ENCODE assay signal across 19 cellular contexts in the genomic region with DNA sequence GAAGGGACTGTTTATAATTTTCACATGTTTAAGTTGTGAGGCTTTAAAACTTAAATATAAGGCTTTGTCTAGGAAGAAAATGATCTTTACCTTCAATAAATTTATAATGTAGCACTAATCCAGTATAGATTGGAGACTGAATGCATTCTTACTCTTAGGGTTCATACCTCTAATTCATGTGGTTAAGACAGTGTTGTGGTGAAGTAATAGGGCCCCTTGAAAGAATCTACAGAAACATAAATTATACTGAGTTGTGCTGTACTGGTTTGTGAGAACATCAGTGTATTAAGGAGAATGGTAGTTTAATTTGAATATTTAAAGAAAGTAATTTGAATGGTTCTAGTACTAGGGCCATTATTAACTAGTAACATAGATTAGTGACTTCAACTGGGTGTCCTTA. TPM values are rescaled to one million over a fixed set of nuclear protein-coding genes. Genes with fewer than 3 reads are reported as not detected.
DNase-seq lines count a peak whose midpoint lies in the region; ATAC-seq, FAIRE-seq and TF ChIP-seq lines count a peak whose summit lies in the region.
"Had no signal": no experiment of that assay in that cellular context is flagged by ENCODE, and none has a peak within 500 bp of the region (broad histone marks: within the 10 kb centered on the region; RNA-seq: fewer than 3 reads in every experiment).

No MANE protein-coding gene starts in this region.

- TF ChIP-seq CTCF in activated B cell treated with CpG ODN at 0.5 μM for 24 hours (IDR thresholded peaks at IDR 0.05) = no peak
- no peak for TF ChIP-seq CTCF in gastrocnemius medialis (IDR thresholded peaks at IDR 0.05 in 4 of 5, conservative IDR thresholded peaks at IDR 0.05 in 1 of 5)
- TF ChIP-seq CTCF in kidney (IDR thresholded peaks at IDR 0.05; ENCODE audit: borderline replicate concordance, extremely low read depth, insufficient read depth) = no peak

- CTCF ChIA-PET in activated B cell treated with CpG ODN at 0.5 μM for 24 hours (lab: Charles Lee) = no interaction called here

- H3K36me3 ChIP-seq in gastrocnemius medialis (peaks cover 0 to 27% of the 10 kb centered on the region in 2 donors), kidney (ENCODE audit: control insufficient read depth in 1 of 2, insufficient read depth in 2 of 2, low read length in 2 of 2) (peaks cover 24 to 49% of the 10 kb centered on the region in 2 donors)

- intact Hi-C loops in activated B cell treated with CpG ODN at 0.5 μM for 24 hours (cut with micrococcal nuclease) = no loop called here
- intact Hi-C loops in gastrocnemius medialis (cut with DNase I; ENCODE audit: low total_unique reads) = loop anchor here (5.0 to 10.0 kb wide), 2 partner anchors 53 to 220 kb away; partner anchors contain the start of gene LITAFD
- intact Hi-C loops in kidney (cut with DNase I) = no loop called here

- POLR2A ChIA-PET in activated B cell treated with CpG ODN at 0.5 μM for 24 hours (lab: Charles Lee) = no interaction called here

- no peaks in the 10 kb centered on the region for H3K27me3 Mint-ChIP-seq in activated T-cell treated with anti-CD3 and anti-CD28 coated beads, Interleukin-2, amount 50 U/mL, for 72 hours (ENCODE audit: low read depth)
- H3K27me3 Mint-ChIP-seq in activated B cell treated with CpG ODN at 0.5 μM for 24 hours = no peaks in the 10 kb centered on the region
- H3K27me3 Mint-ChIP-seq: brain had no signal

- H3K9ac ChIP-seq in kidney (ENCODE audit: low read length in 2 of 2) = no peak overlapping the region
- H3K9ac ChIP-seq: SK-N-SH had no signal

- no peaks in the 10 kb centered on the region for H3K9me3 Mint-ChIP-seq in activated T-cell treated with anti-CD3 and anti-CD28 coated beads, Interleukin-2, amount 50 U/mL, for 72 hours
- H3K9me3 Mint-ChIP-seq in activated B cell treated with CpG ODN at 0.5 μM for 24 hours = no peaks in the 10 kb centered on the region
- H3K9me3 Mint-ChIP-seq: brain had no signal

- in situ Hi-C loops in gastrocnemius medialis (cut with MboI; ENCODE audit: low sequenced_read_pairs in 4 of 4) = no loop called here

- FAIRE-seq in GM12892 (lab: Jason Lieb, UNC) = no peak
- FAIRE-seq in kidney (lab: Jason Lieb, UNC) = no peak
- FAIRE-seq: keratinocyte had no signal

- peak overlapping the region; percentile 90 for H3K27ac Mint-ChIP-seq in activated T-cell treated with anti-CD3 and anti-CD28 coated beads, Interleukin-2, amount 50 U/mL, for 72 hours
- peak overlapping the region; percentile 65 for H3K27ac Mint-ChIP-seq in activated B cell treated with CpG ODN at 0.5 μM for 24 hours

- H3K4me3 ChIP-seq in gastrocnemius medialis (no peak overlapping the region), kidney (ENCODE audit: low read length in 2 of 2) (no peak overlapping the region)
- H3K4me3 ChIP-seq: heart left ventricle, Peyer's patch, right atrium auricular region had no signal

- TF ChIP-seq POLR2A in gastrocnemius medialis (IDR thresholded peaks at IDR 0.05) = no peak
- no peak for TF ChIP-seq POLR2A in GM12892 (IDR thresholded peaks at IDR 0.05; ENCODE audit: low read depth, low read length)

- peak overlapping the region; percentile 85 for H3K27ac ChIP-seq in epithelial cell of prostate
- peak overlapping the region in 3 of 4 donors; percentile 71 to 79 (median 75) for H3K27ac ChIP-seq in gastrocnemius medialis
- H3K27ac ChIP-seq in kidney (ENCODE audit: low read depth in 2 of 2, low read length in 2 of 2) = no peak overlapping the region
- H3K27ac ChIP-seq: heart left ventricle, Peyer's patch, right atrium auricular region had no signal

- peaks cover 23 to 79% of the 10 kb centered on the region in 2 donors for H3K36me3 Mint-ChIP-seq in activated T-cell treated with anti-CD3 and anti-CD28 coated beads, Interleukin-2, amount 50 U/mL, for 72 hours (ENCODE audit: insufficient read depth in 2 of 2)
- peaks cover 90% of the 10 kb centered on the region for H3K36me3 Mint-ChIP-seq in activated B cell treated with CpG ODN at 0.5 μM for 24 hours (ENCODE audit: low read depth)

- H3K4me1 ChIP-seq in gastrocnemius medialis = peaks cover 98 to 100% of the 10 kb centered on the region in 2 donors
- H3K4me1 ChIP-seq in kidney (ENCODE audit: control insufficient read depth in 1 of 2, insufficient read depth in 1 of 2, low read depth in 1 of 2, low read length in 2 of 2) = peaks cover 22 to 29% of the 10 kb centered on the region in 2 donors

- H3K9me3 ChIP-seq in gastrocnemius medialis (no peaks in the 10 kb centered on the region), kidney (ENCODE audit: control insufficient read depth in 1 of 2, low read length in 2 of 2) (no peaks in the 10 kb centered on the region)
- H3K9me3 ChIP-seq: heart left ventricle, Peyer's patch, right atrium auricular region, SK-N-SH had no signal

- no peak for DNase-seq in activated T-cell treated with anti-CD3 and anti-CD28 coated beads, Interleukin-2, amount 50 U/mL, for 72 hours
- DNase-seq in activated T-cell treated with anti-CD3 and anti-CD28 coated beads, Interleukin-2, amount 50 U/mL, for 48 hours = no peak
- DNase-seq in activated B cell treated with CpG ODN at 0.5 μM for 24 hours (no peak), epithelial cell of prostate (ENCODE audit: low read depth, low spot score) (no peak), gastrocnemius medialis (no peak), GM12892 (ENCODE audit: insufficient read length) (no peak), kidney (no peak), NCI-H82 treated with DMSO at 0.1 percent for 48 hours (lab: John Stamatoyannopoulos, UW; ENCODE audit: unreplicated experiment) (no peak)
- DNase-seq: activated CD4-positive, alpha-beta T cell treated with anti-CD3 and anti-CD28 coated beads, Interleukin-2, amount 50 U/mL, for 48 hours; activated effector memory CD4-positive, alpha-beta T cell treated with Interleukin-2 at 50 U/mL for 16 hours; heart left ventricle; mesendoderm; NCI-H1436 treated with DMSO at 0.1 percent for 48 hours; NCI-H774; Peyer's patch; SK-N-SH had no signal

- H3K4me1 Mint-ChIP-seq in activated T-cell treated with anti-CD3 and anti-CD28 coated beads, Interleukin-2, amount 50 U/mL, for 72 hours (ENCODE audit: low read depth) = peaks cover 96% of the 10 kb centered on the region
- H3K4me1 Mint-ChIP-seq in activated B cell treated with CpG ODN at 0.5 μM for 24 hours = peaks cover 93% of the 10 kb centered on the region

- no peak for ATAC-seq in activated T-cell treated with anti-CD3 and anti-CD28 coated beads, Interleukin-2, amount 50 U/mL, for 72 hours (replicated peaks in 1 of 2)
- no peak for ATAC-seq in activated B cell treated with CpG ODN at 0.5 μM for 24 hours (ENCODE audit: low read depth)
- ATAC-seq in gastrocnemius medialis = no peak
- ATAC-seq: heart left ventricle had no signal

- no peaks in the 10 kb centered on the region for H3K27me3 ChIP-seq in gastrocnemius medialis
- H3K27me3 ChIP-seq: heart left ventricle, Peyer's patch, right atrium auricular region had no signal

- H3K4me3 Mint-ChIP-seq in activated T-cell treated with anti-CD3 and anti-CD28 coated beads, Interleukin-2, amount 50 U/mL, for 72 hours = peak overlapping the region in 1 of 2 donors; percentile 62
- no peak overlapping the region for H3K4me3 Mint-ChIP-seq in activated B cell treated with CpG ODN at 0.5 μM for 24 hours

RNA-seq across cellular contexts. Expression of gene HAPSTR1, which starts 13.7 kb away (rescaled TPM):
- 10 to 100 TPM; 81.5 to 82.3 TPM for total RNA-seq in activated T-cell treated with anti-CD3 and anti-CD28 coated beads, Interleukin-2, amount 50 U/mL, for 72 hours
- total RNA-seq in activated B cell treated with CpG ODN at 0.5 μM for 24 hours = 77.0 and 85.6 TPM in 2 replicates
- 10 to 100 TPM; 55.0 to 65.0 (median 60.9) TPM for total RNA-seq in gastrocnemius medialis
- 24.1 TPM for polyA plus RNA-seq in GM12892 (2012; ENCODE audit: missing spikeins)
- 77.0 TPM for total RNA-seq in kidney
- polyA plus RNA-seq in kidney (ENCODE audit: insufficient read depth, low read depth, low replicate concordance) = 14.7 TPM

Comparison
In these comparisons a context has a peak if more than half of its experiments do, and no peak if none do; other contexts are left out.
1. H3K27ac ChIP-seq: peak in epithelial cell of prostate (single experiment) and gastrocnemius medialis (3 of 4); none in kidney (0 of 2).